2 cellular contexts compared by ENCODE assay signal in the genomic region with DNA sequence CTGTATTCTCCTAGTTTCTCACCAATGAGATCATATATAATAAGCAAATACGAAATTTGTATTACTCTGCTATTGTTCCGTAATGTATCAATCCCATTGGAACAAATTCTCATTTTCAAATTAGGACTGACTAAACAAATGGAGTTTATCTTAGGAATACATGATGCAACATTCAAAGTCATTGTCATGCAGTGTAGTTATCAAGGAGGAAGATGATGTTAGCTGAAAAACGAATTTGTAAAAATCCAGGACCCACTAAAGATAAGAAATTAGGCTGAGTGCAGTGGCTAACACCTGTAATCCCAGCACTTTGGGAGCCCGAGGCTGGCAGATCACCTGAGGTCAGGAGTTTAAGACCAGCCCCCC.
TF ChIP-seq lines count a peak whose summit lies in the region.

No MANE protein-coding gene starts in this region.

TF ChIP-seq in GM23338, 12 proteins besides CTCF, POLR2A, EP300 and RAD21 (continues in another document):
- no peak for TF ChIP-seq CREB1 (CRISPR knock-in tag; IDR thresholded peaks at IDR 0.05; ENCODE audit: low read depth)
- no peak for TF ChIP-seq EZH2 (IDR thresholded peaks at IDR 0.05; ENCODE audit: low read depth, unreplicated experiment)
- TF ChIP-seq ZNF114 (CRISPR knock-in tag; IDR thresholded peaks at IDR 0.05), result no peak
- no peak for TF ChIP-seq ZNF331 (CRISPR knock-in tag; IDR thresholded peaks at IDR 0.05; ENCODE audit: low read depth)
- no peak for TF ChIP-seq POLR2AphosphoS5 (IDR thresholded peaks at IDR 0.05; ENCODE audit: low read depth)
- no peak for TF ChIP-seq JUNB (IDR thresholded peaks at IDR 0.05; ENCODE audit: unreplicated experiment)
- TF ChIP-seq NANOG (IDR thresholded peaks at IDR 0.05; ENCODE audit: borderline replicate concordance), result no peak
- TF ChIP-seq, protein P1, sequence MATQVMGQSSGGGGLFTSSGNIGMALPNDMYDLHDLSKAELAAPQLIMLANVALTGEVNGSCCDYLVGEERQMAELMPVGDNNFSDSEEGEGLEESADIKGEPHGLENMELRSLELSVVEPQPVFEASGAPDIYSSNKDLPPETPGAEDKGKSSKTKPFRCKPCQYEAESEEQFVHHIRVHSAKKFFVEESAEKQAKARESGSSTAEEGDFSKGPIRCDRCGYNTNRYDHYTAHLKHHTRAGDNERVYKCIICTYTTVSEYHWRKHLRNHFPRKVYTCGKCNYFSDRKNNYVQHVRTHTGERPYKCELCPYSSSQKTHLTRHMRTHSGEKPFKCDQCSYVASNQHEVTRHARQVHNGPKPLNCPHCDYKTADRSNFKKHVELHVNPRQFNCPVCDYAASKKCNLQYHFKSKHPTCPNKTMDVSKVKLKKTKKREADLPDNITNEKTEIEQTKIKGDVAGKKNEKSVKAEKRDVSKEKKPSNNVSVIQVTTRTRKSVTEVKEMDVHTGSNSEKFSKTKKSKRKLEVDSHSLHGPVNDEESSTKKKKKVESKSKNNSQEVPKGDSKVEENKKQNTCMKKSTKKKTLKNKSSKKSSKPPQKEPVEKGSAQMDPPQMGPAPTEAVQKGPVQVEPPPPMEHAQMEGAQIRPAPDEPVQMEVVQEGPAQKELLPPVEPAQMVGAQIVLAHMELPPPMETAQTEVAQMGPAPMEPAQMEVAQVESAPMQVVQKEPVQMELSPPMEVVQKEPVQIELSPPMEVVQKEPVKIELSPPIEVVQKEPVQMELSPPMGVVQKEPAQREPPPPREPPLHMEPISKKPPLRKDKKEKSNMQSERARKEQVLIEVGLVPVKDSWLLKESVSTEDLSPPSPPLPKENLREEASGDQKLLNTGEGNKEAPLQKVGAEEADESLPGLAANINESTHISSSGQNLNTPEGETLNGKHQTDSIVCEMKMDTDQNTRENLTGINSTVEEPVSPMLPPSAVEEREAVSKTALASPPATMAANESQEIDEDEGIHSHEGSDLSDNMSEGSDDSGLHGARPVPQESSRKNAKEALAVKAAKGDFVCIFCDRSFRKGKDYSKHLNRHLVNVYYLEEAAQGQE (IDR thresholded peaks at IDR 0.05; ENCODE audit: unreplicated experiment), result no peak
- TF ChIP-seq, protein P2, sequence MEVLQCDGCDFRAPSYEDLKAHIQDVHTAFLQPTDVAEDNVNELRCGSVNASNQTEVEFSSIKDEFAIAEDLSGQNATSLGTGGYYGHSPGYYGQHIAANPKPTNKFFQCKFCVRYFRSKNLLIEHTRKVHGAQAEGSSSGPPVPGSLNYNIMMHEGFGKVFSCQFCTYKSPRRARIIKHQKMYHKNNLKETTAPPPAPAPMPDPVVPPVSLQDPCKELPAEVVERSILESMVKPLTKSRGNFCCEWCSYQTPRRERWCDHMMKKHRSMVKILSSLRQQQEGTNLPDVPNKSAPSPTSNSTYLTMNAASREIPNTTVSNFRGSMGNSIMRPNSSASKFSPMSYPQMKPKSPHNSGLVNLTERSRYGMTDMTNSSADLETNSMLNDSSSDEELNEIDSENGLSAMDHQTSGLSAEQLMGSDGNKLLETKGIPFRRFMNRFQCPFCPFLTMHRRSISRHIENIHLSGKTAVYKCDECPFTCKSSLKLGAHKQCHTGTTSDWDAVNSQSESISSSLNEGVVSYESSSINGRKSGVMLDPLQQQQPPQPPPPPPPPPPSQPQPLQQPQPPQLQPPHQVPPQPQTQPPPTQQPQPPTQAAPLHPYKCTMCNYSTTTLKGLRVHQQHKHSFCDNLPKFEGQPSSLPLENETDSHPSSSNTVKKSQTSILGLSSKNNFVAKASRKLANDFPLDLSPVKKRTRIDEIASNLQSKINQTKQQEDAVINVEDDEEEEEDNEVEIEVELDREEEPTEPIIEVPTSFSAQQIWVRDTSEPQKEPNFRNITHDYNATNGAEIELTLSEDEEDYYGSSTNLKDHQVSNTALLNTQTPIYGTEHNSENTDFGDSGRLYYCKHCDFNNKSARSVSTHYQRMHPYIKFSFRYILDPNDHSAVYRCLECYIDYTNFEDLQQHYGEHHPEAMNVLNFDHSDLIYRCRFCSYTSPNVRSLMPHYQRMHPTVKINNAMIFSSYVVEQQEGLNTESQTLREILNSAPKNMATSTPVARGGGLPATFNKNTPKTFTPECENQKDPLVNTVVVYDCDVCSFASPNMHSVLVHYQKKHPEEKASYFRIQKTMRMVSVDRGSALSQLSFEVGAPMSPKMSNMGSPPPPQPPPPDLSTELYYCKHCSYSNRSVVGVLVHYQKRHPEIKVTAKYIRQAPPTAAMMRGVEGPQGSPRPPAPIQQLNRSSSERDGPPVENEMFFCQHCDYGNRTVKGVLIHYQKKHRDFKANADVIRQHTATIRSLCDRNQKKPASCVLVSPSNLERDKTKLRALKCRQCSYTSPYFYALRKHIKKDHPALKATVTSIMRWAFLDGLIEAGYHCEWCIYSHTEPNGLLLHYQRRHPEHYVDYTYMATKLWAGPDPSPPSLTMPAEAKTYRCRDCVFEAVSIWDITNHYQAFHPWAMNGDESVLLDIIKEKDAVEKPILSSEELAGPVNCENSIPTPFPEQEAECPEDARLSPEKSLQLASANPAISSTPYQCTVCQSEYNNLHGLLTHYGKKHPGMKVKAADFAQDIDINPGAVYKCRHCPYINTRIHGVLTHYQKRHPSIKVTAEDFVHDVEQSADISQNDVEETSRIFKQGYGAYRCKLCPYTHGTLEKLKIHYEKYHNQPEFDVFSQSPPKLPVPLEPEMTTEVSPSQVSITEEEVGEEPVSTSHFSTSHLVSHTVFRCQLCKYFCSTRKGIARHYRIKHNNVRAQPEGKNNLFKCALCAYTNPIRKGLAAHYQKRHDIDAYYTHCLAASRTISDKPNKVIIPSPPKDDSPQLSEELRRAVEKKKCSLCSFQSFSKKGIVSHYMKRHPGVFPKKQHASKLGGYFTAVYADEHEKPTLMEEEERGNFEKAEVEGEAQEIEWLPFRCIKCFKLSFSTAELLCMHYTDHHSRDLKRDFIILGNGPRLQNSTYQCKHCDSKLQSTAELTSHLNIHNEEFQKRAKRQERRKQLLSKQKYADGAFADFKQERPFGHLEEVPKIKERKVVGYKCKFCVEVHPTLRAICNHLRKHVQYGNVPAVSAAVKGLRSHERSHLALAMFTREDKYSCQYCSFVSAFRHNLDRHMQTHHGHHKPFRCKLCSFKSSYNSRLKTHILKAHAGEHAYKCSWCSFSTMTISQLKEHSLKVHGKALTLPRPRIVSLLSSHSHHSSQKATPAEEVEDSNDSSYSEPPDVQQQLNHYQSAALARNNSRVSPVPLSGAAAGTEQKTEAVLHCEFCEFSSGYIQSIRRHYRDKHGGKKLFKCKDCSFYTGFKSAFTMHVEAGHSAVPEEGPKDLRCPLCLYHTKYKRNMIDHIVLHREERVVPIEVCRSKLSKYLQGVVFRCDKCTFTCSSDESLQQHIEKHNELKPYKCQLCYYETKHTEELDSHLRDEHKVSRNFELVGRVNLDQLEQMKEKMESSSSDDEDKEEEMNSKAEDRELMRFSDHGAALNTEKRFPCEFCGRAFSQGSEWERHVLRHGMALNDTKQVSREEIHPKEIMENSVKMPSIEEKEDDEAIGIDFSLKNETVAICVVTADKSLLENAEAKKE (CRISPR knock-in tag; IDR thresholded peaks at IDR 0.05), result no peak
- no peak for TF ChIP-seq STAT1 (IDR thresholded peaks at IDR 0.05; ENCODE audit: unreplicated experiment)
- no peak for TF ChIP-seq EZH2phosphoT487 (IDR thresholded peaks at IDR 0.05; ENCODE audit: unreplicated experiment)

TF ChIP-seq in K562, 482 proteins besides CTCF, POLR2A, EP300 and RAD21:
- TF ChIP-seq C11orf30 (IDR thresholded peaks at IDR 0.05; ENCODE audit: low read depth), result no peak
- TF ChIP-seq BACH1 (tag; IDR thresholded peaks at IDR 0.05), result no peak
- no peak for TF ChIP-seq NFXL1 (CRISPR knock-in tag; IDR thresholded peaks at IDR 0.05)
- no peak for TF ChIP-seq HSF4 (CRISPR knock-in tag; IDR thresholded peaks at IDR 0.05; ENCODE audit: borderline replicate concordance)
- no peak for TF ChIP-seq SREBF1 (IDR thresholded peaks at IDR 0.05; ENCODE audit: borderline replicate concordance, low read depth, low read length)
- TF ChIP-seq, protein P3, sequence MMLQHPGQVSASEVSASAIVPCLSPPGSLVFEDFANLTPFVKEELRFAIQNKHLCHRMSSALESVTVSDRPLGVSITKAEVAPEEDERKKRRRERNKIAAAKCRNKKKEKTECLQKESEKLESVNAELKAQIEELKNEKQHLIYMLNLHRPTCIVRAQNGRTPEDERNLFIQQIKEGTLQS (IDR thresholded peaks at IDR 0.05), result peak; percentile 56; the same call in 1 of the 2 replicates
- TF ChIP-seq, protein P3 (CRISPR knock-in tag; conservative IDR thresholded peaks at IDR 0.05), result no peak
- no peak for TF ChIP-seq CEBPG (CRISPR knock-in tag; IDR thresholded peaks at IDR 0.05)
- peak in 1 of 2 experiments; percentile 57; a peak in 3 of 4 replicates for TF ChIP-seq CEBPG (tag; conservative IDR thresholded peaks at IDR 0.05 in 1 of 2, IDR thresholded peaks at IDR 0.05 in 1 of 2)
- TF ChIP-seq ZNF586 (CRISPR knock-in tag; conservative IDR thresholded peaks at IDR 0.05), result no peak
